ENCODE assay signal across 1 cellular context in genomic region chr6:131807644-131808459, GRCh38.
TF ChIP-seq lines count a peak whose summit lies in the region.

ENPP1 (plus strand) TSS chr6:131808020; CDS start chr6:131808036, 16 bp downstream.

TF ChIP-seq in HepG2, 621 proteins besides CTCF, POLR2A, EP300 and RAD21 (continued from another document and continues in another):
- TF ChIP-seq ZBTB40 (IDR thresholded peaks at IDR 0.05): no peak
- TF ChIP-seq ZBTB40 (CRISPR knock-in tag; IDR thresholded peaks at IDR 0.05): peak; percentile 50
- peak in 1 of 2 experiments; percentile 42; a peak in 2 of 4 replicates for TF ChIP-seq KLF16 (CRISPR knock-in tag; IDR thresholded peaks at IDR 0.05)
- TF ChIP-seq ZBTB7A (CRISPR knock-in tag; IDR thresholded peaks at IDR 0.05): 0 out of 2 replicates have a peak, but pooled peaks have one; percentile 29
- no peak for TF ChIP-seq ZNF784 (CRISPR knock-in tag; IDR thresholded peaks at IDR 0.05; ENCODE audit: borderline replicate concordance)
- no peak; the same call in 1 of the 2 replicates for TF ChIP-seq MAZ (IDR thresholded peaks at IDR 0.05; ENCODE audit: borderline replicate concordance, low read depth, low read length)
- peak; percentile 36 for TF ChIP-seq MAZ (CRISPR knock-in tag; IDR thresholded peaks at IDR 0.05; ENCODE audit: low read depth)
- no peak for TF ChIP-seq GTF2F1 (IDR thresholded peaks at IDR 0.05; ENCODE audit: low read length)
- TF ChIP-seq, protein P1, sequence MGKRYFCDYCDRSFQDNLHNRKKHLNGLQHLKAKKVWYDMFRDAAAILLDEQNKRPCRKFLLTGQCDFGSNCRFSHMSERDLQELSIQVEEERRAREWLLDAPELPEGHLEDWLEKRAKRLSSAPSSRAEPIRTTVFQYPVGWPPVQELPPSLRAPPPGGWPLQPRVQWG (CRISPR knock-in tag; IDR thresholded peaks at IDR 0.05; ENCODE audit: borderline replicate concordance, low read depth): no peak
- TF ChIP-seq ZBTB7B (CRISPR knock-in tag; IDR thresholded peaks at IDR 0.05): no peak
- no peak for TF ChIP-seq PHB2 (IDR thresholded peaks at IDR 0.05; ENCODE audit: partially characterized antibody)
- peak; percentile 60 for TF ChIP-seq KDM5B (CRISPR knock-in tag; IDR thresholded peaks at IDR 0.05; ENCODE audit: borderline replicate concordance)
- TF ChIP-seq ZNF296 (CRISPR knock-in tag; conservative IDR thresholded peaks at IDR 0.05): no peak
- TF ChIP-seq HDAC2 (CRISPR knock-in tag; IDR thresholded peaks at IDR 0.05): peak; percentile 76
- 0 out of 2 replicates have a peak, but pooled peaks have one; percentile 21 for TF ChIP-seq ZNF567 (CRISPR knock-in tag; IDR thresholded peaks at IDR 0.05; ENCODE audit: borderline replicate concordance)
- peak; percentile 72 for TF ChIP-seq MXD1 (CRISPR knock-in tag; IDR thresholded peaks at IDR 0.05)
- TF ChIP-seq TARDBP (CRISPR knock-in tag; IDR thresholded peaks at IDR 0.05): peak; percentile 61
- TF ChIP-seq ZNF547 (CRISPR knock-in tag; IDR thresholded peaks at IDR 0.05): peak; percentile 46
- TF ChIP-seq MED13 (CRISPR knock-in tag; IDR thresholded peaks at IDR 0.05): peak; percentile 51; the same call in 1 of the 2 replicates
- TF ChIP-seq ZNF121 (CRISPR knock-in tag; IDR thresholded peaks at IDR 0.05): no peak; the same call in 1 of the 2 replicates
- TF ChIP-seq, protein P2, sequence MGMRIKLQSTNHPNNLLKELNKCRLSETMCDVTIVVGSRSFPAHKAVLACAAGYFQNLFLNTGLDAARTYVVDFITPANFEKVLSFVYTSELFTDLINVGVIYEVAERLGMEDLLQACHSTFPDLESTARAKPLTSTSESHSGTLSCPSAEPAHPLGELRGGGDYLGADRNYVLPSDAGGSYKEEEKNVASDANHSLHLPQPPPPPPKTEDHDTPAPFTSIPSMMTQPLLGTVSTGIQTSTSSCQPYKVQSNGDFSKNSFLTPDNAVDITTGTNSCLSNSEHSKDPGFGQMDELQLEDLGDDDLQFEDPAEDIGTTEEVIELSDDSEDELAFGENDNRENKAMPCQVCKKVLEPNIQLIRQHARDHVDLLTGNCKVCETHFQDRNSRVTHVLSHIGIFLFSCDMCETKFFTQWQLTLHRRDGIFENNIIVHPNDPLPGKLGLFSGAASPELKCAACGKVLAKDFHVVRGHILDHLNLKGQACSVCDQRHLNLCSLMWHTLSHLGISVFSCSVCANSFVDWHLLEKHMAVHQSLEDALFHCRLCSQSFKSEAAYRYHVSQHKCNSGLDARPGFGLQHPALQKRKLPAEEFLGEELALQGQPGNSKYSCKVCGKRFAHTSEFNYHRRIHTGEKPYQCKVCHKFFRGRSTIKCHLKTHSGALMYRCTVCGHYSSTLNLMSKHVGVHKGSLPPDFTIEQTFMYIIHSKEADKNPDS (CRISPR knock-in tag; IDR thresholded peaks at IDR 0.05): no peak
- TF ChIP-seq, protein P3, sequence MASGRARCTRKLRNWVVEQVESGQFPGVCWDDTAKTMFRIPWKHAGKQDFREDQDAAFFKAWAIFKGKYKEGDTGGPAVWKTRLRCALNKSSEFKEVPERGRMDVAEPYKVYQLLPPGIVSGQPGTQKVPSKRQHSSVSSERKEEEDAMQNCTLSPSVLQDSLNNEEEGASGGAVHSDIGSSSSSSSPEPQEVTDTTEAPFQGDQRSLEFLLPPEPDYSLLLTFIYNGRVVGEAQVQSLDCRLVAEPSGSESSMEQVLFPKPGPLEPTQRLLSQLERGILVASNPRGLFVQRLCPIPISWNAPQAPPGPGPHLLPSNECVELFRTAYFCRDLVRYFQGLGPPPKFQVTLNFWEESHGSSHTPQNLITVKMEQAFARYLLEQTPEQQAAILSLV (CRISPR knock-in tag; IDR thresholded peaks at IDR 0.05; ENCODE audit: borderline replicate concordance): no peak; the same call in 1 of the 2 replicates
- peak; percentile 78; the same call in 1 of the 2 replicates for TF ChIP-seq ZNF816 (CRISPR knock-in tag; IDR thresholded peaks at IDR 0.05; ENCODE audit: borderline replicate concordance)
- no peak for TF ChIP-seq ZFP36L1 (CRISPR knock-in tag; IDR thresholded peaks at IDR 0.05)
- no peak for TF ChIP-seq ATM (IDR thresholded peaks at IDR 0.05; ENCODE audit: borderline replicate concordance)
- TF ChIP-seq ZNF670 (CRISPR knock-in tag; IDR thresholded peaks at IDR 0.05; ENCODE audit: borderline replicate concordance): 0 out of 2 replicates have a peak, but pooled peaks have one; percentile 21
- no peak for TF ChIP-seq HDAC6 (IDR thresholded peaks at IDR 0.05; ENCODE audit: low read depth, low read length)
- no peak; the same call in 1 of the 2 replicates for TF ChIP-seq POGK (CRISPR knock-in tag; conservative IDR thresholded peaks at IDR 0.05)
- peak; percentile 72 for TF ChIP-seq SAP130 (CRISPR knock-in tag; IDR thresholded peaks at IDR 0.05; ENCODE audit: low read depth)
- no peak for TF ChIP-seq FOXP1 (IDR thresholded peaks at IDR 0.05)
- TF ChIP-seq FOXP1 (CRISPR knock-in tag; IDR thresholded peaks at IDR 0.05): peak; percentile 5; the same call in 1 of the 2 replicates
- no peak for TF ChIP-seq ATRX (CRISPR knock-in tag; IDR thresholded peaks at IDR 0.05; ENCODE audit: borderline replicate concordance)
- 0 out of 2 replicates have a peak, but pooled peaks have one; percentile 15 for TF ChIP-seq KAT8 (CRISPR knock-in tag; IDR thresholded peaks at IDR 0.05)
- TF ChIP-seq ZNF607 (CRISPR knock-in tag; IDR thresholded peaks at IDR 0.05; ENCODE audit: borderline replicate concordance): peak; percentile 18; the same call in 1 of the 2 replicates
- no peak for TF ChIP-seq RAD51 (IDR thresholded peaks at IDR 0.05; ENCODE audit: borderline replicate concordance)
- no peak for TF ChIP-seq ZNF552 (CRISPR knock-in tag; IDR thresholded peaks at IDR 0.05; ENCODE audit: borderline replicate concordance)
- no peak for TF ChIP-seq TSC22D2 (CRISPR knock-in tag; IDR thresholded peaks at IDR 0.05; ENCODE audit: borderline replicate concordance)
- peak; percentile 83; the same call in 1 of the 2 replicates for TF ChIP-seq ZMYM4 (CRISPR knock-in tag; IDR thresholded peaks at IDR 0.05)
- TF ChIP-seq, protein P4, sequence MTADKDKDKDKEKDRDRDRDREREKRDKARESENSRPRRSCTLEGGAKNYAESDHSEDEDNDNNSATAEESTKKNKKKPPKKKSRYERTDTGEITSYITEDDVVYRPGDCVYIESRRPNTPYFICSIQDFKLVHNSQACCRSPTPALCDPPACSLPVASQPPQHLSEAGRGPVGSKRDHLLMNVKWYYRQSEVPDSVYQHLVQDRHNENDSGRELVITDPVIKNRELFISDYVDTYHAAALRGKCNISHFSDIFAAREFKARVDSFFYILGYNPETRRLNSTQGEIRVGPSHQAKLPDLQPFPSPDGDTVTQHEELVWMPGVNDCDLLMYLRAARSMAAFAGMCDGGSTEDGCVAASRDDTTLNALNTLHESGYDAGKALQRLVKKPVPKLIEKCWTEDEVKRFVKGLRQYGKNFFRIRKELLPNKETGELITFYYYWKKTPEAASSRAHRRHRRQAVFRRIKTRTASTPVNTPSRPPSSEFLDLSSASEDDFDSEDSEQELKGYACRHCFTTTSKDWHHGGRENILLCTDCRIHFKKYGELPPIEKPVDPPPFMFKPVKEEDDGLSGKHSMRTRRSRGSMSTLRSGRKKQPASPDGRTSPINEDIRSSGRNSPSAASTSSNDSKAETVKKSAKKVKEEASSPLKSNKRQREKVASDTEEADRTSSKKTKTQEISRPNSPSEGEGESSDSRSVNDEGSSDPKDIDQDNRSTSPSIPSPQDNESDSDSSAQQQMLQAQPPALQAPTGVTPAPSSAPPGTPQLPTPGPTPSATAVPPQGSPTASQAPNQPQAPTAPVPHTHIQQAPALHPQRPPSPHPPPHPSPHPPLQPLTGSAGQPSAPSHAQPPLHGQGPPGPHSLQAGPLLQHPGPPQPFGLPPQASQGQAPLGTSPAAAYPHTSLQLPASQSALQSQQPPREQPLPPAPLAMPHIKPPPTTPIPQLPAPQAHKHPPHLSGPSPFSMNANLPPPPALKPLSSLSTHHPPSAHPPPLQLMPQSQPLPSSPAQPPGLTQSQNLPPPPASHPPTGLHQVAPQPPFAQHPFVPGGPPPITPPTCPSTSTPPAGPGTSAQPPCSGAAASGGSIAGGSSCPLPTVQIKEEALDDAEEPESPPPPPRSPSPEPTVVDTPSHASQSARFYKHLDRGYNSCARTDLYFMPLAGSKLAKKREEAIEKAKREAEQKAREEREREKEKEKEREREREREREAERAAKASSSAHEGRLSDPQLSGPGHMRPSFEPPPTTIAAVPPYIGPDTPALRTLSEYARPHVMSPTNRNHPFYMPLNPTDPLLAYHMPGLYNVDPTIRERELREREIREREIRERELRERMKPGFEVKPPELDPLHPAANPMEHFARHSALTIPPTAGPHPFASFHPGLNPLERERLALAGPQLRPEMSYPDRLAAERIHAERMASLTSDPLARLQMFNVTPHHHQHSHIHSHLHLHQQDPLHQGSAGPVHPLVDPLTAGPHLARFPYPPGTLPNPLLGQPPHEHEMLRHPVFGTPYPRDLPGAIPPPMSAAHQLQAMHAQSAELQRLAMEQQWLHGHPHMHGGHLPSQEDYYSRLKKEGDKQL (CRISPR knock-in tag; IDR thresholded peaks at IDR 0.05; ENCODE audit: low read depth): no peak
- peak; percentile 17; the same call in 1 of the 2 replicates for TF ChIP-seq DR1 (CRISPR knock-in tag; IDR thresholded peaks at IDR 0.05)
- no peak for TF ChIP-seq PAF1 (CRISPR knock-in tag; IDR thresholded peaks at IDR 0.05)
- TF ChIP-seq YY1 (IDR thresholded peaks at IDR 0.05; ENCODE audit: insufficient read depth, insufficient replicate concordance, low read depth, low read length): peak; percentile 48
